In the genomic region with DNA sequence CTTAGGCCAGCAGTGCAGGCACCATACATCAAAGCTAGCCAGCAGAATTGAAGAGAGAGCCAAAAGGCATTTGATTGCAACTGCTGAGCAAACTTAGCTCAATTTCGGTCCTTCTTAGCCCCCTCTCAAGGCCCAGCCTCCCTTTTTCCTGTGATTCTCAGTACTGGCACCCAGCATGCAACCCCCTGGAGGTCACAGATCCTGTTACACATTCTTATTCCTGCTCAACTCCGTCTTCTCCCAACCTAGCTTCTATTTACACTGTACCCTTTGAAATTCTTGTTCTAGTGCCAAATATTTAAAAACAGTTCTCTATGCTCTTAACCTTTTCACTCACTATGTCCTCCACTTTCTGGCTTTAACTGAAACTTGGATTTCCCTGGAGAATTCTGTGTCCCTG, we compare ENCODE assay signal across 1 cellular context.
TF ChIP-seq lines count a peak whose summit lies in the region.

No MANE protein-coding gene starts in this region.

TF ChIP-seq in Ishikawa, 13 proteins besides CTCF, POLR2A, EP300 and RAD21 (continued from another document):
- TF ChIP-seq, protein P1, sequence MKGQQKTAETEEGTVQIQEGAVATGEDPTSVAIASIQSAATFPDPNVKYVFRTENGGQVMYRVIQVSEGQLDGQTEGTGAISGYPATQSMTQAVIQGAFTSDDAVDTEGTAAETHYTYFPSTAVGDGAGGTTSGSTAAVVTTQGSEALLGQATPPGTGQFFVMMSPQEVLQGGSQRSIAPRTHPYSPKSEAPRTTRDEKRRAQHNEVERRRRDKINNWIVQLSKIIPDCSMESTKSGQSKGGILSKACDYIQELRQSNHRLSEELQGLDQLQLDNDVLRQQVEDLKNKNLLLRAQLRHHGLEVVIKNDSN (IDR thresholded peaks at IDR 0.05) = no peak
